10 cellular contexts compared by ENCODE assay signal in the genomic region with DNA sequence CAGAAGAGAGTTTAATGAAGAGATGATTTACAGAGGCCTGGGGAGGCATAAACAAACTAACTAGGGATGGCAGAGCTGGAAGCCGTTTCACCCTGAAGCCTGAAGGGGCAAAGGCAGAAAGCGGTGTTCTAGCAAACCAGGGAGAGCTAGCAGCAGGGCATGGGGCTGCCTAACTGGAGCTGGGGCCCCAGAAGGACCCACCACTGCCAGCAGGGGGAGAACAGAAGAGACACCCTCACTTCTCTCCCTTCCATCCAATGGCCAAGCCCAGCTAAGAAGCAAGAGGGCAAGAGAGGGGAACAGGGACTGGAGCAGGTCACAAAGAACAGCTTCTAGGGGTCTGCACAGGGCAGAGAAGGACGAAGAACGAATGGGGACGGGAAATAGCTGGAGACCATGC.
A peak's percentile ranks its signal among the peaks of the same experiment; 100 is the strongest.
DNase-seq lines count a peak whose midpoint lies in the region; ATAC-seq, FAIRE-seq and TF ChIP-seq lines count a peak whose summit lies in the region.
"Had no signal": no experiment of that assay in that cellular context is flagged by ENCODE, and none has a peak within 500 bp of the region (broad histone marks: within the 10 kb centered on the region; RNA-seq: fewer than 3 reads in every experiment).

No MANE protein-coding gene starts in this region.

- no TSS peak for BruUV-seq in IMR-90 (replicated peaks; lab: Mats Ljungman, UMichigan)

- H3K4me2 ChIP-seq in IMR-90 (ENCODE audit: low read depth, low read length) (no peak overlapping the region), neural progenitor cell (no peak overlapping the region)

- no peak overlapping the region for H3K18ac ChIP-seq in IMR-90 (ENCODE audit: low read depth, low read length)

- no peak overlapping the region for H2BK15ac ChIP-seq in IMR-90 (ENCODE audit: low read depth, low read length)

- H3K4me3 ChIP-seq in IMR-90 (ENCODE audit: insufficient read depth, low read depth, low read length) (no peak overlapping the region), neural progenitor cell (no peak overlapping the region), kidney (ENCODE audit: low read length in 2 of 2) (no peak overlapping the region)

- no peak overlapping the region for H2AK5ac ChIP-seq in IMR-90 (ENCODE audit: low read depth, low read length)

- H3F3A ChIP-seq in neural progenitor cell (ENCODE audit: low read depth) = peaks cover 19% of the 10 kb centered on the region

- peak; percentile 39 for TF ChIP-seq CTCF in IMR-90 (conservative IDR thresholded peaks at IDR 0.05; ENCODE audit: low read depth, low read length)
- TF ChIP-seq CTCF in neural progenitor cell (IDR thresholded peaks at IDR 0.05) = peak; percentile 18
- no peak for TF ChIP-seq CTCF in kidney (IDR thresholded peaks at IDR 0.05; ENCODE audit: borderline replicate concordance, extremely low read depth, insufficient read depth)

- H2BK5ac ChIP-seq in IMR-90 (ENCODE audit: low read depth, low read length, poor library complexity, severe bottlenecking) = no peak overlapping the region

- TF ChIP-seq RAD21 in IMR-90 (IDR thresholded peaks at IDR 0.05; ENCODE audit: low read length) = no peak

- no peak overlapping the region for H4K8ac ChIP-seq in IMR-90 (ENCODE audit: low read depth in 2 of 2, low read length in 2 of 2)

- 69% methylated on average over 4 of the region's 5 CpGs; no CpG with 5 or more reads in 1 of the 2 experiments for WGBS in IMR-90 (ENCODE audit: extremely low coverage in 2 of 2, insufficient read length in 1 of 2), 2 experiments

- no peak overlapping the region for H2BK20ac ChIP-seq in IMR-90 (ENCODE audit: low read depth, low read length)

- CTCF ChIA-PET in IMR-90 (lab: Yijun Ruan, JAX) = interaction anchor here (0.8 to 2.6 kb wide), 9 partner anchors 90 to 603 kb away, joined by 3 to 15 read pairs (median 3); no protein-coding TSS in a partner anchor

- no peak overlapping the region for H3K9ac ChIP-seq in IMR-90 (ENCODE audit: low read depth, low read length)
- no peak overlapping the region for H3K9ac ChIP-seq in neural progenitor cell
- no peak overlapping the region for H3K9ac ChIP-seq in kidney (ENCODE audit: low read length in 2 of 2)

- ATAC-seq in IMR-90 (ENCODE audit: low read depth) (no peak), sciatic nerve (no peak)
- no peak for ATAC-seq in activated naive CD8-positive, alpha-beta T cell treated with anti-CD3 and anti-CD28 coated beads, Interleukin-2, amount 50 U/mL, for 24 hours

- peaks cover 9% of the 10 kb centered on the region; the same call in 1 of the 2 replicates for H3K9me1 ChIP-seq in IMR-90 (ENCODE audit: insufficient read depth, low read length)

- POLR2A ChIA-PET in IMR-90 (lab: Charles Lee; ENCODE audit: unreplicated experiment) = interaction anchor here (0.5 kb wide), 1 partner anchor 21 kb away, joined by 4 read pairs; no protein-coding TSS in a partner anchor

- no peaks in the 10 kb centered on the region for H3K36me3 Mint-ChIP-seq in activated naive CD8-positive, alpha-beta T cell treated with anti-CD3 and anti-CD28 coated beads, Interleukin-2, amount 50 U/mL, for 24 hours (ENCODE audit: low read depth)
- H3K36me3 Mint-ChIP-seq in neural progenitor cell = no peaks in the 10 kb centered on the region

- dilution Hi-C loops in IMR-90 (cut with HindIII; ENCODE audit: low sequenced_read_pairs, unreplicated experiment) = no loop called here

- H2BK120ac ChIP-seq in IMR-90 (ENCODE audit: low read depth, low read length) = no peak overlapping the region

- intact Hi-C loops in IMR-90 (cut with micrococcal nuclease) = loop anchor here (2.0 kb wide), 2 partner anchors 135 to 517 kb away; a partner anchor contains a TSS
- intact Hi-C loops in kidney (cut with DNase I) = loop anchor here (5.0 to 10.0 kb wide), 2 partner anchors 337 to 605 kb away; no protein-coding TSS in a partner anchor
- intact Hi-C loops in sciatic nerve (cut with DNase I) = loop anchor here (10.0 kb wide), 1 partner anchor 267 kb away; no protein-coding TSS in a partner anchor

- no peak overlapping the region for H3K4me3 Mint-ChIP-seq in activated naive CD8-positive, alpha-beta T cell treated with anti-CD3 and anti-CD28 coated beads, Interleukin-2, amount 50 U/mL, for 24 hours
- H3K4me3 Mint-ChIP-seq in neural progenitor cell = no peak overlapping the region

- no peaks in the 10 kb centered on the region for H3K79me1 ChIP-seq in IMR-90 (ENCODE audit: low read depth in 1 of 2, low read length in 2 of 2)

- H4K5ac ChIP-seq in IMR-90 (ENCODE audit: low read depth, low read length) = no peak overlapping the region

- peaks cover 7% of the 10 kb centered on the region for H3K27me3 Mint-ChIP-seq in activated naive CD8-positive, alpha-beta T cell treated with anti-CD3 and anti-CD28 coated beads, Interleukin-2, amount 50 U/mL, for 24 hours
- H3K27me3 Mint-ChIP-seq in neural progenitor cell (ENCODE audit: insufficient read depth, low read depth) = peaks cover 9% of the 10 kb centered on the region

- H3K27ac ChIP-seq in IMR-90 (ENCODE audit: insufficient read depth, low read length) (no peak overlapping the region), neural progenitor cell (no peak overlapping the region), kidney (ENCODE audit: low read depth in 2 of 2, low read length in 2 of 2) (no peak overlapping the region)

- H3K27me3 ChIP-seq in IMR-90 (ENCODE audit: control insufficient read depth, insufficient read depth, low read length) (no peaks in the 10 kb centered on the region; the same call in 1 of the 2 replicates), neural progenitor cell (no peaks in the 10 kb centered on the region)

- DNase-seq in activated CD4-positive, alpha-beta T cell treated with anti-CD3 and anti-CD28 coated beads for 48 hours = peak; percentile 25
- DNase-seq in activated CD4-positive, alpha-beta T cell treated with anti-CD3 and anti-CD28 coated beads, Interleukin-2, amount 50 U/mL, for 1 hour = no peak
- no peak for DNase-seq in IMR-90
- peak; percentile 16 for DNase-seq in activated naive CD8-positive, alpha-beta T cell treated with anti-CD3 and anti-CD28 coated beads, Interleukin-2, amount 50 U/mL, for 24 hours
- DNase-seq in neural progenitor cell (ENCODE audit: low spot score) = no peak
- DNase-seq in kidney = no peak
- no peak for DNase-seq in sciatic nerve (ENCODE audit: low spot score)
- DNase-seq in DMS153 treated with DMSO at 0.1 percent for 48 hours (lab: John Stamatoyannopoulos, UW; ENCODE audit: unreplicated experiment) = no peak
- DNase-seq: CD8-positive, alpha-beta memory T cell; NCI-H2171 treated with DMSO at 0.1 percent for 48 hours had no signal

- H4K20me1 ChIP-seq in IMR-90 (ENCODE audit: insufficient read depth, low read length) (no peaks in the 10 kb centered on the region), neural progenitor cell (ENCODE audit: low read depth) (no peaks in the 10 kb centered on the region)

- no peak for FAIRE-seq in kidney (lab: Jason Lieb, UNC)

- H3K14ac ChIP-seq in IMR-90 (replicated peaks; ENCODE audit: low read depth, low read length) = no peak overlapping the region

- H3K9me3 Mint-ChIP-seq in activated naive CD8-positive, alpha-beta T cell treated with anti-CD3 and anti-CD28 coated beads, Interleukin-2, amount 50 U/mL, for 24 hours = no peaks in the 10 kb centered on the region
- H3K9me3 Mint-ChIP-seq in neural progenitor cell = no peaks in the 10 kb centered on the region
- H3K9me3 Mint-ChIP-seq: CD8-positive, alpha-beta memory T cell had no signal

- no peaks in the 10 kb centered on the region for H3K79me2 ChIP-seq in neural progenitor cell (ENCODE audit: low read depth)

- H2AFZ ChIP-seq in IMR-90 (replicated peaks; ENCODE audit: low read length, poor library complexity) (peak overlapping the region; percentile 1), neural progenitor cell (replicated peaks) (peak overlapping the region; percentile 61)

- H4K91ac ChIP-seq in IMR-90 (ENCODE audit: insufficient read depth, low read depth, low read length) = no peak overlapping the region

- TF ChIP-seq POLR2A in IMR-90 (IDR thresholded peaks at IDR 0.05; ENCODE audit: low read depth, low read length) = no peak

- H3K27ac Mint-ChIP-seq in activated naive CD8-positive, alpha-beta T cell treated with anti-CD3 and anti-CD28 coated beads, Interleukin-2, amount 50 U/mL, for 24 hours = no peak overlapping the region
- H3K27ac Mint-ChIP-seq in neural progenitor cell = peak overlapping the region; percentile 4

- no peaks in the 10 kb centered on the region; the same call in 1 of the 2 replicates for H3K4me1 ChIP-seq in IMR-90 (ENCODE audit: control insufficient read depth, insufficient read depth, low read length)
- H3K4me1 ChIP-seq in neural progenitor cell = peaks cover 24% of the 10 kb centered on the region
- H3K4me1 ChIP-seq in kidney (ENCODE audit: control insufficient read depth in 1 of 2, insufficient read depth in 1 of 2, low read depth in 1 of 2, low read length in 2 of 2) = peaks cover 4 to 7% of the 10 kb centered on the region in 2 donors

- in situ Hi-C loops in IMR-90 (cut with MboI; ENCODE audit: low sequenced_read_pairs) = loop anchor here (10.0 kb wide), 1 partner anchor 187 kb away; no protein-coding TSS in a partner anchor

- no peaks in the 10 kb centered on the region for H3K9me3 ChIP-seq in IMR-90 (ENCODE audit: control insufficient read depth, insufficient read depth, low read length)
- H3K9me3 ChIP-seq in neural progenitor cell (ENCODE audit: low read depth) = no peaks in the 10 kb centered on the region
- no peaks in the 10 kb centered on the region for H3K9me3 ChIP-seq in kidney (ENCODE audit: control insufficient read depth in 1 of 2, low read length in 2 of 2)

- H3K36me3 ChIP-seq in IMR-90 (ENCODE audit: control insufficient read depth, insufficient read depth, low read length) (no peaks in the 10 kb centered on the region), neural progenitor cell (no peaks in the 10 kb centered on the region), kidney (ENCODE audit: control insufficient read depth in 1 of 2, insufficient read depth in 2 of 2, low read length in 2 of 2) (no peaks in the 10 kb centered on the region)

- H3K4me1 Mint-ChIP-seq in activated naive CD8-positive, alpha-beta T cell treated with anti-CD3 and anti-CD28 coated beads, Interleukin-2, amount 50 U/mL, for 24 hours = peaks cover 20% of the 10 kb centered on the region
- peaks cover 70% of the 10 kb centered on the region for H3K4me1 Mint-ChIP-seq in neural progenitor cell

- H3K56ac ChIP-seq in IMR-90 (ENCODE audit: extremely low read depth, insufficient read depth, low read length) = no peak overlapping the region

- no peak overlapping the region for H3K4ac ChIP-seq in IMR-90 (ENCODE audit: low read depth, low read length)

- H3K23ac ChIP-seq in IMR-90 (ENCODE audit: low read depth, low read length) = no peak overlapping the region

- no peak overlapping the region for H2AK9ac ChIP-seq in IMR-90 (replicated peaks; ENCODE audit: low read depth, low read length, poor library complexity)

TF ChIP-seq in IMR-90, 13 proteins besides CTCF, POLR2A, EP300 and RAD21:
- TF ChIP-seq CHD1 (IDR thresholded peaks at IDR 0.05; ENCODE audit: low read depth, low read length) (no peak), SMC3 (IDR thresholded peaks at IDR 0.05; ENCODE audit: low read depth, low read length) (no peak), NFE2L2 (IDR thresholded peaks at IDR 0.05; ENCODE audit: low read depth, low read length) (no peak), MXI1 (IDR thresholded peaks at IDR 0.05; ENCODE audit: borderline replicate concordance, low read depth, low read length) (no peak)

Comparison
In these comparisons a context has a peak if more than half of its experiments do, and no peak if none do; other contexts are left out.
1. DNase-seq: peak in activated CD4-positive, alpha-beta T cell treated with anti-CD3 and anti-CD28 coated beads for 48 hours (single experiment) and activated naive CD8-positive, alpha-beta T cell treated with anti-CD3 and anti-CD28 coated beads, Interleukin-2, amount 50 U/mL, for 24 hours (single experiment); none in activated CD4-positive, alpha-beta T cell treated with anti-CD3 and anti-CD28 coated beads, Interleukin-2, amount 50 U/mL, for 1 hour (single experiment), IMR-90 (single experiment), neural progenitor cell (single experiment), kidney (single experiment), sciatic nerve (single experiment) and DMS153 treated with DMSO at 0.1 percent for 48 hours (single experiment).